ENCODE assay signal across 8 cellular contexts in the genomic region with DNA sequence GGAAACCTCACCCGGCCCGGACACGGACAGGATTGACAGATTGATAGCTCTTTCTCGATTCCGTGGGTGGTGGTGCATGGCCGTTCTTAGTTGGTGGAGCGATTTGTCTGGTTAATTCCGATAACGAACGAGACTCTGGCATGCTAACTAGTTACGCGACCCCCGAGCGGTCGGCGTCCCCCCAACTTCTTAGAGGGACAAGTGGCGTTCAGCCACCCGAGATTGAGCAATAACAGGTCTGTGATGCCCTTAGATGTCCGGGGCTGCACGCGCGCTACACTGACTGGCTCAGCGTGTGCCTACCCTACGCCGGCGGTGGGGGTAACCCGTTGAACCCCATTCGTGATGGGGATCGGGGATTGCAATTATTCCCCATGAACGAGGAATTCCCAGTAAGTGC.
DNase-seq lines count a peak whose midpoint lies in the region; ATAC-seq and TF ChIP-seq lines count a peak whose summit lies in the region.
"Not testable (repeated sequence)": the region's sequence is repeated elsewhere in the genome, so short reads cannot be mapped to it uniquely, and the experiment has no call there.

No MANE protein-coding gene starts in this region.

- not testable (repeated sequence) for H3K4me3 ChIP-seq in CD8-positive, alpha-beta T cell (ENCODE audit: low read depth, low read length)

- H3K27ac ChIP-seq in CD8-positive, alpha-beta T cell (ENCODE audit: low read depth, low read length) = not testable (repeated sequence)

- not testable (repeated sequence) for H3K9me3 Mint-ChIP-seq in CD8-positive, alpha-beta T cell; activated CD8-positive, alpha-beta memory T cell treated with anti-CD3 and anti-CD28 coated beads, Interleukin-2, amount 10 ng/mL, durations not matched to agents 7 days and 5 days (ENCODE audit: low read depth); activated T-helper 1 cell treated with anti-CD3 and anti-CD28 coated beads, Interleukin-12 subunit alpha, Interleukin-12 subunit beta, Interleukin-2, Interleukin-4 antibody, amounts not matched to agents 30 ng/mL and 10 ng/mL and 1 ng/mL, durations not matched to agents 14 hours and 24 hours and 36 hours; central memory CD8-positive, alpha-beta T cell; memory B cell

- not testable (repeated sequence) for H3K4me1 Mint-ChIP-seq in CD8-positive, alpha-beta T cell (ENCODE audit: low read depth); activated CD8-positive, alpha-beta memory T cell treated with anti-CD3 and anti-CD28 coated beads, Interleukin-2, amount 10 ng/mL, durations not matched to agents 7 days and 5 days; activated T-helper 1 cell treated with anti-CD3 and anti-CD28 coated beads, Interleukin-12 subunit alpha, Interleukin-12 subunit beta, Interleukin-2, Interleukin-4 antibody, amounts not matched to agents 30 ng/mL and 10 ng/mL and 1 ng/mL, durations not matched to agents 14 hours and 24 hours and 36 hours (ENCODE audit: low read depth); central memory CD8-positive, alpha-beta T cell; memory B cell

- H3K9me3 ChIP-seq in CD8-positive, alpha-beta T cell (ENCODE audit: low read length) = not testable (repeated sequence)

- H3K36me3 Mint-ChIP-seq in CD8-positive, alpha-beta T cell; activated CD8-positive, alpha-beta memory T cell treated with anti-CD3 and anti-CD28 coated beads, Interleukin-2, amount 10 ng/mL, durations not matched to agents 7 days and 5 days; activated T-helper 1 cell treated with anti-CD3 and anti-CD28 coated beads, Interleukin-12 subunit alpha, Interleukin-12 subunit beta, Interleukin-2, Interleukin-4 antibody, amounts not matched to agents 30 ng/mL and 10 ng/mL and 1 ng/mL, durations not matched to agents 14 hours and 24 hours and 36 hours (ENCODE audit: low read depth); central memory CD8-positive, alpha-beta T cell (ENCODE audit: insufficient read depth); memory B cell: not testable (repeated sequence)

- TF ChIP-seq CTCF in CD8-positive, alpha-beta T cell (IDR thresholded peaks at IDR 0.05) = not testable (repeated sequence)

- DNase-seq in CD8-positive, alpha-beta T cell = peak in 6 of 7 experiments; percentile 0 to 55 (median 8)
- DNase-seq in activated CD4-positive, alpha-beta T cell treated with anti-CD3 and anti-CD28 coated beads for 1 hour = peak; percentile 8
- peak; percentile 41 for DNase-seq in activated CD8-positive, alpha-beta memory T cell treated with anti-CD3 and anti-CD28 coated beads, Interleukin-2, amount 10 ng/mL, durations not matched to agents 7 days and 5 days
- peak; percentile 0 for DNase-seq in activated T-helper 1 cell treated with anti-CD3 and anti-CD28 coated beads, Interleukin-12 subunit alpha, Interleukin-12 subunit beta, Interleukin-2, Interleukin-4 antibody, amounts not matched to agents 30 ng/mL and 10 ng/mL and 1 ng/mL, durations not matched to agents 14 hours and 24 hours and 36 hours (ENCODE audit: low spot score)
- DNase-seq in central memory CD8-positive, alpha-beta T cell (ENCODE audit: low spot score in 2 of 2) = peak; percentile 13 to 17
- peak; percentile 11 to 16 for DNase-seq in memory B cell (ENCODE audit: low spot score in 2 of 2)
- DNase-seq in sciatic nerve (ENCODE audit: low spot score) = peak; percentile 1
- DNase-seq in stimulated activated naive CD8-positive, alpha-beta T cell treated with anti-CD3 and anti-CD28 coated beads, Interleukin-15, Interleukin-2, amounts not matched to agents 100 U/mL and 50 U/mL, for 24 hours = peak; percentile 3

- ATAC-seq in CD8-positive, alpha-beta T cell; activated CD8-positive, alpha-beta memory T cell treated with anti-CD3 and anti-CD28 coated beads, Interleukin-2, amount 10 ng/mL, durations not matched to agents 7 days and 5 days; central memory CD8-positive, alpha-beta T cell (replicated peaks; ENCODE audit: extremely low read depth, poor library complexity, severe bottlenecking); memory B cell (ENCODE audit: low read depth); sciatic nerve; stimulated activated naive CD8-positive, alpha-beta T cell treated with anti-CD3 and anti-CD28 coated beads, Interleukin-15, Interleukin-2, amounts not matched to agents 100 U/mL and 50 U/mL, for 24 hours: not testable (repeated sequence)

- not testable (repeated sequence) for H3K4me1 ChIP-seq in CD8-positive, alpha-beta T cell (ENCODE audit: insufficient read depth, low read length)

- not testable (repeated sequence) for H3K4me3 Mint-ChIP-seq in CD8-positive, alpha-beta T cell; activated CD8-positive, alpha-beta memory T cell treated with anti-CD3 and anti-CD28 coated beads, Interleukin-2, amount 10 ng/mL, durations not matched to agents 7 days and 5 days; activated T-helper 1 cell treated with anti-CD3 and anti-CD28 coated beads, Interleukin-12 subunit alpha, Interleukin-12 subunit beta, Interleukin-2, Interleukin-4 antibody, amounts not matched to agents 30 ng/mL and 10 ng/mL and 1 ng/mL, durations not matched to agents 14 hours and 24 hours and 36 hours; central memory CD8-positive, alpha-beta T cell; memory B cell

- H3K27me3 Mint-ChIP-seq in CD8-positive, alpha-beta T cell (ENCODE audit: low read depth); activated CD8-positive, alpha-beta memory T cell treated with anti-CD3 and anti-CD28 coated beads, Interleukin-2, amount 10 ng/mL, durations not matched to agents 7 days and 5 days; activated T-helper 1 cell treated with anti-CD3 and anti-CD28 coated beads, Interleukin-12 subunit alpha, Interleukin-12 subunit beta, Interleukin-2, Interleukin-4 antibody, amounts not matched to agents 30 ng/mL and 10 ng/mL and 1 ng/mL, durations not matched to agents 14 hours and 24 hours and 36 hours (ENCODE audit: insufficient read depth); central memory CD8-positive, alpha-beta T cell; memory B cell: not testable (repeated sequence)

- H3K27ac Mint-ChIP-seq in CD8-positive, alpha-beta T cell; activated CD8-positive, alpha-beta memory T cell treated with anti-CD3 and anti-CD28 coated beads, Interleukin-2, amount 10 ng/mL, durations not matched to agents 7 days and 5 days; activated T-helper 1 cell treated with anti-CD3 and anti-CD28 coated beads, Interleukin-12 subunit alpha, Interleukin-12 subunit beta, Interleukin-2, Interleukin-4 antibody, amounts not matched to agents 30 ng/mL and 10 ng/mL and 1 ng/mL, durations not matched to agents 14 hours and 24 hours and 36 hours; central memory CD8-positive, alpha-beta T cell (ENCODE audit: low read depth); memory B cell: not testable (repeated sequence)

- H3K36me3 ChIP-seq in CD8-positive, alpha-beta T cell (ENCODE audit: insufficient read depth, low read length) = not testable (repeated sequence)

- CTCF ChIA-PET in CD8-positive, alpha-beta T cell (lab: Charles Lee); activated CD8-positive, alpha-beta memory T cell treated with anti-CD3 and anti-CD28 coated beads, Interleukin-2, amount 10 ng/mL, durations not matched to agents 7 days and 5 days (lab: Charles Lee): not testable (repeated sequence)

- not testable (repeated sequence) for H3K27me3 ChIP-seq in CD8-positive, alpha-beta T cell (ENCODE audit: insufficient read depth, low read length)

- POLR2A ChIA-PET in CD8-positive, alpha-beta T cell (lab: Charles Lee) = not testable (repeated sequence)

- intact Hi-C loops in CD8-positive, alpha-beta T cell (cut with DNase I, micrococcal nuclease); activated T-helper 1 cell treated with anti-CD3 and anti-CD28 coated beads, Interleukin-12 subunit alpha, Interleukin-12 subunit beta, Interleukin-2, Interleukin-4 antibody, amounts not matched to agents 30 ng/mL and 10 ng/mL and 1 ng/mL, durations not matched to agents 14 hours and 24 hours and 36 hours (cut with micrococcal nuclease); sciatic nerve (cut with DNase I): not testable (repeated sequence)
